Comparison of ENCODE assay signal across 11 cellular contexts in genomic region chr20:51460569-51461265, GRCh38.
DNase-seq lines count a peak whose midpoint lies in the region; ATAC-seq and TF ChIP-seq lines count a peak whose summit lies in the region.
"Had no signal": no experiment of that assay in that cellular context is flagged by ENCODE, and none has a peak within 500 bp of the region (broad histone marks: within the 10 kb centered on the region; RNA-seq: fewer than 3 reads in every experiment).

No MANE protein-coding gene starts in this region.

- peak overlapping the region; percentile 57 for H3K4me2 ChIP-seq in SU-DHL-6 (ENCODE audit: low read depth, low read length, poor library complexity, severe bottlenecking)

- peaks cover 14% of the 10 kb centered on the region; the same call in 1 of the 2 replicates for H3F3A ChIP-seq in SU-DHL-6 (ENCODE audit: insufficient read depth)

- H3K79me2 ChIP-seq in SU-DHL-6 (ENCODE audit: insufficient read depth, low read length), result no peaks in the 10 kb centered on the region

- no peaks in the 10 kb centered on the region for H3K9me3 Mint-ChIP-seq in glutamatergic neuron (ENCODE audit: unreplicated experiment)
- H3K9me3 Mint-ChIP-seq: activated T-cell treated with anti-CD3 and anti-CD28 coated beads, Interleukin-2, amount 50 U/mL, for 4 hours had no signal

- H3K9ac ChIP-seq in SU-DHL-6 (ENCODE audit: low read length), result peak overlapping the region; percentile 43

- H3K4me1 ChIP-seq in esophagus squamous epithelium (peaks cover 15 to 44% (median 23%) of the 10 kb centered on the region in 3 donors), upper lobe of right lung (peaks cover 13% of the 10 kb centered on the region)

- H3K27me3 Mint-ChIP-seq in glutamatergic neuron (ENCODE audit: unreplicated experiment), result peaks cover 3% of the 10 kb centered on the region

- intact Hi-C loops in esophagus squamous epithelium (cut with DNase I) (no loop called here), upper lobe of right lung (cut with DNase I) (no loop called here)

- H3K9me3 ChIP-seq in SU-DHL-6 (ENCODE audit: insufficient read depth, low read length), result no peaks in the 10 kb centered on the region
- H3K9me3 ChIP-seq in esophagus squamous epithelium, result no peaks in the 10 kb centered on the region
- H3K9me3 ChIP-seq in upper lobe of right lung, result no peaks in the 10 kb centered on the region

- no peaks in the 10 kb centered on the region for H4K20me1 ChIP-seq in SU-DHL-6 (ENCODE audit: low read depth, low read length)

- TF ChIP-seq CTCF in GM13977 (IDR thresholded peaks at IDR 0.05; ENCODE audit: extremely low read depth, insufficient read depth, missing control alignments), result no peak
- TF ChIP-seq CTCF in SU-DHL-6 (IDR thresholded peaks at IDR 0.05; ENCODE audit: insufficient read depth, low read length, poor library complexity, severe bottlenecking), result no peak
- no peak for TF ChIP-seq CTCF in esophagus squamous epithelium (IDR thresholded peaks at IDR 0.05)
- no peak for TF ChIP-seq CTCF in upper lobe of right lung (IDR thresholded peaks at IDR 0.05)
- no peak for TF ChIP-seq CTCF in glutamatergic neuron (IDR thresholded peaks at IDR 0.05; ENCODE audit: partially characterized antibody, unreplicated experiment)

- H3K27ac Mint-ChIP-seq in glutamatergic neuron (ENCODE audit: unreplicated experiment), result no peak overlapping the region

- H3K27me3 ChIP-seq in SU-DHL-6 (ENCODE audit: low read length) (no peaks in the 10 kb centered on the region), esophagus squamous epithelium (no peaks in the 10 kb centered on the region), upper lobe of right lung (no peaks in the 10 kb centered on the region)

- H3K36me3 ChIP-seq in SU-DHL-6 (ENCODE audit: low read length), result no peaks in the 10 kb centered on the region
- H3K36me3 ChIP-seq in esophagus squamous epithelium, result peaks cover 0 to 7% (median 0%) of the 10 kb centered on the region in 3 donors
- no peaks in the 10 kb centered on the region for H3K36me3 ChIP-seq in upper lobe of right lung

- H3K27ac ChIP-seq in SU-DHL-6 (ENCODE audit: low read depth, low read length), result peak overlapping the region; percentile 96
- H3K27ac ChIP-seq in esophagus squamous epithelium, result no peak overlapping the region
- H3K27ac ChIP-seq in upper lobe of right lung, result no peak overlapping the region

- H3K4me3 Mint-ChIP-seq in glutamatergic neuron (ENCODE audit: unreplicated experiment), result no peak overlapping the region
- H3K4me3 Mint-ChIP-seq: activated T-cell treated with anti-CD3 and anti-CD28 coated beads, Interleukin-2, amount 50 U/mL, for 4 hours had no signal

- no peak for TF ChIP-seq POLR2A in esophagus squamous epithelium (IDR thresholded peaks at IDR 0.05)

- H2AFZ ChIP-seq in SU-DHL-6 (ENCODE audit: low read depth, low read length, severe bottlenecking), result no peak overlapping the region

- H3K4me3 ChIP-seq in SU-DHL-6 (ENCODE audit: insufficient read depth, low read length, poor library complexity, severe bottlenecking), result no peak overlapping the region
- no peak overlapping the region for H3K4me3 ChIP-seq in esophagus squamous epithelium
- no peak overlapping the region for H3K4me3 ChIP-seq in upper lobe of right lung

- H3K4me1 Mint-ChIP-seq in glutamatergic neuron (ENCODE audit: low read depth, unreplicated experiment), result peaks cover 1% of the 10 kb centered on the region

- in situ Hi-C loops in GM13977 (cut with MboI; ENCODE audit: low pct_unique_long_range_greater_than_20kb, low sequenced_read_pairs, unreplicated experiment), result no loop called here

- no peaks in the 10 kb centered on the region for H3K36me3 Mint-ChIP-seq in glutamatergic neuron (ENCODE audit: unreplicated experiment)

- 79 to 84% methylated on average over 8 to 12 of the region's 13 CpGs for WGBS in esophagus squamous epithelium, 2 donors

- H3K9me2 ChIP-seq in SU-DHL-6 (replicated peaks; ENCODE audit: insufficient read depth, low read length), result no peaks in the 10 kb centered on the region

- ATAC-seq in GM21360 (IDR thresholded peaks at IDR 0.05; ENCODE audit: unreplicated experiment), result peak; percentile 92
- ATAC-seq in HG03175 (IDR thresholded peaks at IDR 0.05; ENCODE audit: unreplicated experiment), result peak; percentile 94
- ATAC-seq in upper lobe of right lung, result no peak
- ATAC-seq: activated T-cell treated with anti-CD3 and anti-CD28 coated beads, Interleukin-2, amount 50 U/mL, for 4 hours had no signal

- DNase-seq in GM13977 (ENCODE audit: low spot score), result peak; percentile 87
- no peak for DNase-seq in esophagus squamous epithelium (lab: John Stamatoyannopoulos, UW)
- DNase-seq in upper lobe of right lung, result no peak
- no peak for DNase-seq in GM03348 (ENCODE audit: low spot score)
- DNase-seq in glutamatergic neuron, result no peak
- DNase-seq: activated T-cell treated with anti-CD3 and anti-CD28 coated beads, Interleukin-2, amount 50 U/mL, for 4 hours; NCI-H2227 treated with DMSO at 0.1 percent for 48 hours; stimulated activated naive CD4-positive, alpha-beta T cell treated with Interleukin-2 at 50 U/mL for 16 hours had no signal
